ENCODE assay signal across 13 cellular contexts in the genomic region with DNA sequence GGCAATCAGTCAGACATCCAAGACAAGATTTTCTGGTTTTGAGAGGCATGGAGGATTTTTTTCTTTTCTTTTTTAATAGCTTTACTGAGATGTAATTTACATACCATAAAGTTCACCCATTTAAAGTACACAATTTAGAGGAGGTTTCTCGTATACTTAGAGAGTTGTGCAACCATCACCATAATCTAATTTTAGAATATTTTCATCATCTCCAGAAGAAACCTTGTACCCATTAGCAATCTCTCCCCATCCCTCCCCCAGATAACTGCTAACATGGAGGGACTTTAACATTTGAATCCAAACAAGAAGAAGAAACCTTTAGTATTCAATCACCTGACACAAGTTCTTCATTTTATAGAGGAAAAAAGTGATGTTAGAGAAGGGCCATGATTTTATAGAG.
"Had no signal": no experiment of that assay in that cellular context is flagged by ENCODE, and none has a peak within 500 bp of the region (broad histone marks: within the 10 kb centered on the region; RNA-seq: fewer than 3 reads in every experiment).

No MANE protein-coding gene starts in this region.

- H3K27ac ChIP-seq: ascending aorta, esophagus muscularis mucosa, gastroesophageal sphincter, pancreas, thyroid gland had no signal

- H3K27me3 ChIP-seq: ascending aorta, dorsolateral prefrontal cortex, esophagus muscularis mucosa, gastroesophageal sphincter, pancreas, thyroid gland had no signal

- H3K4me3 ChIP-seq: ascending aorta, dorsolateral prefrontal cortex, esophagus muscularis mucosa, gastroesophageal sphincter, pancreas, thyroid gland had no signal

- H3K9me3 ChIP-seq: ascending aorta, esophagus muscularis mucosa, gastroesophageal sphincter, pancreas, thyroid gland had no signal

- H3K4me1 ChIP-seq: pancreas had no signal

- H3K36me3 ChIP-seq: ascending aorta, pancreas, thyroid gland had no signal

- DNase-seq: activated CD4-positive, alpha-beta memory T cell treated with anti-CD3 and anti-CD28 coated beads, Interleukin-2, amount 10 ng/mL, durations not matched to agents 7 days and 5 days; activated CD4-positive, alpha-beta T cell treated with anti-CD3 and anti-CD28 coated beads for 36 hours; activated gamma-delta T cell; activated naive CD8-positive, alpha-beta T cell treated with anti-CD3 and anti-CD28 coated beads for 36 hours; activated T-cell treated with anti-CD3 and anti-CD28 coated beads, Interleukin-2, amount 50 U/mL, for 48 hours; dorsolateral prefrontal cortex; hippocampal formation; pancreas; T-helper 9 cell; thyroid gland had no signal
